ENCODE assay signal across 8 cellular contexts in genomic region chr17:45098869-45099616, GRCh38. TPM values are rescaled to one million over a fixed set of nuclear protein-coding genes. Genes with fewer than 3 reads are reported as not detected.
DNase-seq lines count a peak whose midpoint lies in the region; ATAC-seq and TF ChIP-seq lines count a peak whose summit lies in the region.

No MANE protein-coding gene starts in this region.

- no peak for TF ChIP-seq EP300 in Ishikawa (IDR thresholded peaks at IDR 0.05; ENCODE audit: borderline replicate concordance)

- POLR2A ChIA-PET in Caco-2 (lab: Charles Lee) = no interaction called here
- POLR2A ChIA-PET in PC-3 (lab: Charles Lee; ENCODE audit: unreplicated experiment) = interaction anchor here (1.0 kb wide), 1 partner anchor 38 kb away, joined by 3 read pairs; no protein-coding TSS in a partner anchor

- intact Hi-C loops in Caco-2 (cut with micrococcal nuclease; ENCODE audit: unreplicated experiment) (loop anchor here (1.0 to 2.0 kb wide), 2 partner anchors 34 to 179 kb away; partner anchors contain the start of gene PLCD3), PC-3 (cut with micrococcal nuclease) (no loop called here)

- H2AFZ ChIP-seq in PC-3 (ENCODE audit: low read length) = no peak overlapping the region

- no peak overlapping the region for H3K27ac ChIP-seq in PC-3 (ENCODE audit: low read length)

- H3K36me3 ChIP-seq in Caco-2 (ENCODE audit: control insufficient read depth, insufficient read depth, low read length) (peaks cover 1% of the 10 kb centered on the region), PC-3 (ENCODE audit: low read depth, low read length) (peaks cover 72% of the 10 kb centered on the region)

- H3K9me3 ChIP-seq in Caco-2 (no peaks in the 10 kb centered on the region), PC-3 (ENCODE audit: low read length) (no peaks in the 10 kb centered on the region)

- 0 out of 2 replicates have a peak, but pooled peaks cover 1% of the 10 kb centered on the region for H3K79me2 ChIP-seq in PC-3 (ENCODE audit: low read length)

- H3K9me2 ChIP-seq in PC-3 (replicated peaks; ENCODE audit: low read length) = no peaks in the 10 kb centered on the region

- peaks cover 5% of the 10 kb centered on the region; the same call in 1 of the 2 replicates for H3K4me1 ChIP-seq in Caco-2
- H3K4me1 ChIP-seq in PC-3 (ENCODE audit: insufficient read depth, low read length) = no peaks in the 10 kb centered on the region

- H3K4me2 ChIP-seq in PC-3 (ENCODE audit: low read length) = no peak overlapping the region

- H4K20me1 ChIP-seq in PC-3 (ENCODE audit: low read length) = no peaks in the 10 kb centered on the region

- H3K27ac Mint-ChIP-seq in Caco-2 (ENCODE audit: unreplicated experiment) = no peak overlapping the region
- H3K27ac Mint-ChIP-seq in nephron = peak overlapping the region in 1 of 3 experiments; percentile 72

- H3K9ac ChIP-seq in PC-3 (ENCODE audit: low read length) = no peak overlapping the region

- H3K27me3 Mint-ChIP-seq in Caco-2 (ENCODE audit: insufficient read depth, unreplicated experiment) (no peaks in the 10 kb centered on the region), nephron (ENCODE audit: low read depth) (peaks cover 4% of the 10 kb centered on the region)

- TF ChIP-seq RAD21 in Ishikawa (IDR thresholded peaks at IDR 0.05; ENCODE audit: low read depth) = peak; percentile 77

- DNase-seq in Caco-2 = peak; percentile 89 to 93
- DNase-seq in PC-3 = peak; percentile 92
- peak; percentile 52 for DNase-seq in activated T-helper 1 cell treated with Interleukin-2 at 50 U/mL for 16 hours (ENCODE audit: low read depth)
- DNase-seq in fibroblast of gingiva (ENCODE audit: low read depth) = peak; percentile 78
- peak; percentile 54 to 73 (median 58) for DNase-seq in stimulated activated naive CD4-positive, alpha-beta T cell (lab: John Stamatoyannopoulos, UW)

- H3K4me3 Mint-ChIP-seq in Caco-2 (ENCODE audit: unreplicated experiment) (no peak overlapping the region), nephron (no peak overlapping the region)

- H3K4me1 Mint-ChIP-seq in Caco-2 (ENCODE audit: low read depth, unreplicated experiment) = peaks cover 7% of the 10 kb centered on the region
- no peaks in the 10 kb centered on the region for H3K4me1 Mint-ChIP-seq in nephron

- H3K36me3 Mint-ChIP-seq in Caco-2 (ENCODE audit: insufficient read depth, unreplicated experiment) (peaks cover 94% of the 10 kb centered on the region), nephron (ENCODE audit: low read depth) (peaks cover 65% of the 10 kb centered on the region)

- TF ChIP-seq CTCF in Caco-2 (IDR thresholded peaks at IDR 0.05; ENCODE audit: insufficient read depth in 1 of 2, low read depth in 1 of 2, low read length in 1 of 2, severe bottlenecking in 1 of 2, unreplicated experiment in 1 of 2) = peak; percentile 91 to 92
- peak; percentile 98 for TF ChIP-seq CTCF in PC-3 (conservative IDR thresholded peaks at IDR 0.05; ENCODE audit: low read depth, low read length)
- peak; percentile 84 to 89 (median 87) for TF ChIP-seq CTCF in nephron (IDR thresholded peaks at IDR 0.05; ENCODE audit: unreplicated experiment in 3 of 3)

- H3F3A ChIP-seq in PC-3 (ENCODE audit: low read length, unreplicated experiment) = no peaks in the 10 kb centered on the region

- ATAC-seq in PC-3 (peak; percentile 98), GM21619 (IDR thresholded peaks at IDR 0.05; ENCODE audit: unreplicated experiment) (no peak)

- no peak overlapping the region for H3K4me3 ChIP-seq in Caco-2 (ENCODE audit: low read depth, low read length)
- no peak overlapping the region for H3K4me3 ChIP-seq in PC-3 (ENCODE audit: low read length)

- H3K9me3 Mint-ChIP-seq in Caco-2 (ENCODE audit: unreplicated experiment) (no peaks in the 10 kb centered on the region), nephron (no peaks in the 10 kb centered on the region)

- BruUV-seq in Caco-2 (replicated peaks; lab: Mats Ljungman, UMichigan) (no TSS peak), PC-3 (replicated peaks; lab: Mats Ljungman, UMichigan) (no TSS peak)

- H3K27me3 ChIP-seq in Caco-2 (replicated peaks; ENCODE audit: control insufficient read depth, insufficient read depth, low read length) (no peaks in the 10 kb centered on the region), PC-3 (ENCODE audit: low read length) (no peaks in the 10 kb centered on the region)

- CTCF ChIA-PET in Caco-2 (lab: Charles Lee) = interaction anchor here (0.6 to 2.5 kb wide), 13 partner anchors 9 to 319 kb away, joined by 3 to 13 read pairs (median 4); partner anchors contain the start of genes ACBD4, HEXIM1 and NMT1
- CTCF ChIA-PET in PC-3 (lab: Charles Lee) = interaction anchor here (0.6 to 1.5 kb wide), 4 partner anchors 36 to 179 kb away, joined by 3 to 9 read pairs (median 4); partner anchors contain the start of gene ACBD4

TF ChIP-seq in Ishikawa, 13 proteins besides CTCF, POLR2A, EP300 and RAD21:
- no peak for TF ChIP-seq CEBPB (IDR thresholded peaks at IDR 0.05)
- TF ChIP-seq REST (IDR thresholded peaks at IDR 0.05; ENCODE audit: low read depth) = no peak
- TF ChIP-seq FOXM1 (IDR thresholded peaks at IDR 0.05; ENCODE audit: borderline replicate concordance, low read depth) = no peak
- no peak for TF ChIP-seq TAF1 (IDR thresholded peaks at IDR 0.05; ENCODE audit: low read depth)
- no peak for TF ChIP-seq EGR1 (IDR thresholded peaks at IDR 0.05)

RNA-seq across cellular contexts. Expression of gene PLCD3, which starts 33.3 kb away (rescaled TPM):
- total RNA-seq in Caco-2 (2022) (74.3 and 88.5 TPM in 2 replicates), PC-3 (2014; rRNA removed) (35.1 and 55.3 TPM in 2 replicates)

RNA-seq across cellular contexts. Expression of gene ACBD4, which starts 36.4 kb away (rescaled TPM):
- total RNA-seq in Caco-2 (2022) = 21.2 and 21.6 TPM in 2 replicates
- total RNA-seq in PC-3 (2014; rRNA removed) = 12.9 and 17.3 TPM in 2 replicates

RNA-seq across cellular contexts. Expression of gene NMT1, which starts 37.9 kb away (rescaled TPM):
- total RNA-seq in Caco-2 (2022) (173 and 179 TPM in 2 replicates), PC-3 (2014; rRNA removed) (99.2 and 117 TPM in 2 replicates)

RNA-seq across cellular contexts. Expression of gene DCAKD, which starts 47.6 kb away (rescaled TPM):
- 12.0 and 15.1 TPM in 2 replicates for total RNA-seq in Caco-2 (2022)
- total RNA-seq in PC-3 (2014; rRNA removed) = 56.2 and 59.5 TPM in 2 replicates

RNA-seq across cellular contexts. Expression of gene HEXIM1, which starts 49.2 kb away (rescaled TPM):
- total RNA-seq in Caco-2 (2022) (71.0 and 78.0 TPM in 2 replicates), PC-3 (2014; rRNA removed) (47.3 and 59.0 TPM in 2 replicates)
